In the genomic region with DNA sequence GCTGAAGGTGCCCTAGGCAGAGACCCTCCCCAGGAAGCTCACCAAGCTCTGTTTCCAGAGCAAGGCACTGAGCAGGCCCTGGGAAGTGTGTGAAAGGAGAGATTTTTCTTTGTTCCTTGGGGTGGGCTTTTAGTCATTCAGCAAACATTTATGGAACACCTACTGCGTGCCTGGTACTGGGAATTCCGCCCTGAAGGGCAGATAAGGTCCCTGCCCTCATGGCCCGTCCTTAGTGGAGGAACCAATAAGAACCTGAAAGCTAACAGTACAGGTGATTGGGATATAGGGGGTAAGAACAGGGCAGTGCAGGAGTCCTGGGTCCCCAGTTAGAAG, we compare ENCODE assay signal across 8 cellular contexts. TPM values are rescaled to one million over a fixed set of nuclear protein-coding genes. Genes with fewer than 3 reads are reported as not detected.
A peak's percentile ranks its signal among the peaks of the same experiment; 100 is the strongest.
DNase-seq lines count a peak whose midpoint lies in the region; ATAC-seq and TF ChIP-seq lines count a peak whose summit lies in the region.

No MANE protein-coding gene starts in this region.

- no peaks in the 10 kb centered on the region for H3K36me3 ChIP-seq in muscle layer of colon (ENCODE audit: insufficient read depth, low read length)

- H3K9me3 ChIP-seq in AG04450 (ENCODE audit: control insufficient read depth, insufficient read depth, low read length) (peaks cover 10% of the 10 kb centered on the region; the same call in 1 of the 2 replicates), muscle layer of colon (ENCODE audit: low read length) (no peaks in the 10 kb centered on the region)

- peaks cover 33% of the 10 kb centered on the region for H3K4me1 ChIP-seq in muscle layer of colon (ENCODE audit: insufficient read depth, low read length)

- H3K27ac ChIP-seq in AG04450 (ENCODE audit: low read depth, low read length) (no peak overlapping the region), muscle layer of colon (ENCODE audit: low read depth, low read length) (peak overlapping the region; percentile 84)

- TF ChIP-seq EP300 in Ishikawa (IDR thresholded peaks at IDR 0.05; ENCODE audit: borderline replicate concordance) = 0 out of 2 replicates have a peak, but pooled peaks have one; percentile 11

- H3K4me1 Mint-ChIP-seq in central memory CD8-positive, alpha-beta T cell = peaks cover 31% of the 10 kb centered on the region

- peak overlapping the region; percentile 84 for H3K27ac Mint-ChIP-seq in central memory CD8-positive, alpha-beta T cell (ENCODE audit: low read depth)

- no peaks in the 10 kb centered on the region for H3K9me3 Mint-ChIP-seq in central memory CD8-positive, alpha-beta T cell

- peaks cover 10% of the 10 kb centered on the region for H3K36me3 Mint-ChIP-seq in central memory CD8-positive, alpha-beta T cell (ENCODE audit: insufficient read depth)

- ATAC-seq in central memory CD8-positive, alpha-beta T cell (replicated peaks; ENCODE audit: extremely low read depth, poor library complexity, severe bottlenecking) = no peak
- no peak for ATAC-seq in GM21717 (IDR thresholded peaks at IDR 0.05; ENCODE audit: unreplicated experiment)
- ATAC-seq in HG03520 (IDR thresholded peaks at IDR 0.05; ENCODE audit: unreplicated experiment) = no peak

- no peak for TF ChIP-seq RAD21 in Ishikawa (IDR thresholded peaks at IDR 0.05; ENCODE audit: low read depth)

- H3K27me3 Mint-ChIP-seq in central memory CD8-positive, alpha-beta T cell = no peaks in the 10 kb centered on the region

- peaks cover 2% of the 10 kb centered on the region for H3K27me3 ChIP-seq in AG04450 (ENCODE audit: control insufficient read depth, insufficient read depth, low read length)
- H3K27me3 ChIP-seq in muscle layer of colon (ENCODE audit: control insufficient read depth in 1 of 2, insufficient read depth in 2 of 2, low read length in 2 of 2) = no peaks in the 10 kb centered on the region

- POLR2A ChIA-PET in AG04450 (lab: Yijun Ruan, JAX) = no interaction called here

- peak overlapping the region; percentile 88 for H3K4me3 Mint-ChIP-seq in central memory CD8-positive, alpha-beta T cell

- H3K4me3 ChIP-seq in AG04450 (ENCODE audit: low read depth, low read length) (peak overlapping the region; percentile 63), muscle layer of colon (ENCODE audit: low read depth in 1 of 2, low read length in 2 of 2) (peak overlapping the region; percentile 38 to 74)

- H3K9ac ChIP-seq in muscle layer of colon (ENCODE audit: low read length) = peak overlapping the region; percentile 80

- CTCF ChIA-PET in AG04450 (lab: Charles Lee) = no interaction called here

- TF ChIP-seq CTCF in AG04450 (IDR thresholded peaks at IDR 0.05; ENCODE audit: low read depth, low read length) = no peak

- DNase-seq in AG04450 (ENCODE audit: low read depth, low spot score) (no peak), anterior cingulate cortex (lab: John Stamatoyannopoulos, UW) (no peak), hypothalamus (lab: John Stamatoyannopoulos, UW) (no peak)
- no peak for DNase-seq in central memory CD8-positive, alpha-beta T cell (ENCODE audit: low spot score in 2 of 2)

TF ChIP-seq in Ishikawa, 13 proteins besides CTCF, POLR2A, EP300 and RAD21:
- TF ChIP-seq FOXM1 (IDR thresholded peaks at IDR 0.05; ENCODE audit: borderline replicate concordance, low read depth) (no peak), TEAD4 (IDR thresholded peaks at IDR 0.05) (no peak), TAF1 (IDR thresholded peaks at IDR 0.05; ENCODE audit: low read depth) (no peak), TCF12 (IDR thresholded peaks at IDR 0.05; ENCODE audit: low read depth) (no peak), YY1 (IDR thresholded peaks at IDR 0.05; ENCODE audit: low read depth) (no peak), EGR1 (IDR thresholded peaks at IDR 0.05) (no peak), CREB1 (IDR thresholded peaks at IDR 0.05; ENCODE audit: low read depth) (no peak), CEBPB (IDR thresholded peaks at IDR 0.05) (no peak), ZBTB7A (IDR thresholded peaks at IDR 0.05; ENCODE audit: low read depth) (no peak; the same call in 1 of the 2 replicates), NFIC (IDR thresholded peaks at IDR 0.05) (no peak)
- TF ChIP-seq, protein P1, sequence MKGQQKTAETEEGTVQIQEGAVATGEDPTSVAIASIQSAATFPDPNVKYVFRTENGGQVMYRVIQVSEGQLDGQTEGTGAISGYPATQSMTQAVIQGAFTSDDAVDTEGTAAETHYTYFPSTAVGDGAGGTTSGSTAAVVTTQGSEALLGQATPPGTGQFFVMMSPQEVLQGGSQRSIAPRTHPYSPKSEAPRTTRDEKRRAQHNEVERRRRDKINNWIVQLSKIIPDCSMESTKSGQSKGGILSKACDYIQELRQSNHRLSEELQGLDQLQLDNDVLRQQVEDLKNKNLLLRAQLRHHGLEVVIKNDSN (IDR thresholded peaks at IDR 0.05) = no peak
- TF ChIP-seq, protein P2, sequence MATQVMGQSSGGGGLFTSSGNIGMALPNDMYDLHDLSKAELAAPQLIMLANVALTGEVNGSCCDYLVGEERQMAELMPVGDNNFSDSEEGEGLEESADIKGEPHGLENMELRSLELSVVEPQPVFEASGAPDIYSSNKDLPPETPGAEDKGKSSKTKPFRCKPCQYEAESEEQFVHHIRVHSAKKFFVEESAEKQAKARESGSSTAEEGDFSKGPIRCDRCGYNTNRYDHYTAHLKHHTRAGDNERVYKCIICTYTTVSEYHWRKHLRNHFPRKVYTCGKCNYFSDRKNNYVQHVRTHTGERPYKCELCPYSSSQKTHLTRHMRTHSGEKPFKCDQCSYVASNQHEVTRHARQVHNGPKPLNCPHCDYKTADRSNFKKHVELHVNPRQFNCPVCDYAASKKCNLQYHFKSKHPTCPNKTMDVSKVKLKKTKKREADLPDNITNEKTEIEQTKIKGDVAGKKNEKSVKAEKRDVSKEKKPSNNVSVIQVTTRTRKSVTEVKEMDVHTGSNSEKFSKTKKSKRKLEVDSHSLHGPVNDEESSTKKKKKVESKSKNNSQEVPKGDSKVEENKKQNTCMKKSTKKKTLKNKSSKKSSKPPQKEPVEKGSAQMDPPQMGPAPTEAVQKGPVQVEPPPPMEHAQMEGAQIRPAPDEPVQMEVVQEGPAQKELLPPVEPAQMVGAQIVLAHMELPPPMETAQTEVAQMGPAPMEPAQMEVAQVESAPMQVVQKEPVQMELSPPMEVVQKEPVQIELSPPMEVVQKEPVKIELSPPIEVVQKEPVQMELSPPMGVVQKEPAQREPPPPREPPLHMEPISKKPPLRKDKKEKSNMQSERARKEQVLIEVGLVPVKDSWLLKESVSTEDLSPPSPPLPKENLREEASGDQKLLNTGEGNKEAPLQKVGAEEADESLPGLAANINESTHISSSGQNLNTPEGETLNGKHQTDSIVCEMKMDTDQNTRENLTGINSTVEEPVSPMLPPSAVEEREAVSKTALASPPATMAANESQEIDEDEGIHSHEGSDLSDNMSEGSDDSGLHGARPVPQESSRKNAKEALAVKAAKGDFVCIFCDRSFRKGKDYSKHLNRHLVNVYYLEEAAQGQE (IDR thresholded peaks at IDR 0.05; ENCODE audit: low read depth) = no peak
- TF ChIP-seq, protein P3, sequence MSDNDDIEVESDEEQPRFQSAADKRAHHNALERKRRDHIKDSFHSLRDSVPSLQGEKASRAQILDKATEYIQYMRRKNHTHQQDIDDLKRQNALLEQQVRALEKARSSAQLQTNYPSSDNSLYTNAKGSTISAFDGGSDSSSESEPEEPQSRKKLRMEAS (IDR thresholded peaks at IDR 0.05) = no peak
TF ChIP-seq in Ishikawa: peak in this region for 0.

RNA-seq across cellular contexts. Expression of a gene that starts 3.9 kb away (rescaled TPM):
- polyA plus RNA-seq in AG04450 (2011; rRNA removed) = 14.7 and 22.5 TPM in 2 replicates
- polyA minus RNA-seq in AG04450 (2011; rRNA and poly(A)+ RNA removed) = 2.7 and 4.6 TPM in 2 replicates

RNA-seq across cellular contexts. Expression of a gene that starts 10.0 kb away (rescaled TPM):
- polyA plus RNA-seq in AG04450 (2011; rRNA removed) = not detected in 2 replicates
- not detected in 2 replicates for polyA minus RNA-seq in AG04450 (2011; rRNA and poly(A)+ RNA removed)

RNA-seq across cellular contexts. Expression of a gene that starts 12.6 kb away (rescaled TPM):
- polyA plus RNA-seq in AG04450 (2011; rRNA removed) = not detected in 2 replicates
- not detected in 2 replicates for polyA minus RNA-seq in AG04450 (2011; rRNA and poly(A)+ RNA removed)

RNA-seq across cellular contexts. Expression of a gene that starts 17.7 kb away (rescaled TPM):
- polyA plus RNA-seq in AG04450 (2011; rRNA removed) = 55.3 and 75.7 TPM in 2 replicates
- 40.0 and 51.4 TPM in 2 replicates for polyA minus RNA-seq in AG04450 (2011; rRNA and poly(A)+ RNA removed)

RNA-seq across cellular contexts. Expression of a gene that starts 21.9 kb away (rescaled TPM):
- polyA plus RNA-seq in AG04450 (2011; rRNA removed) = 69.8 and 96.0 TPM in 2 replicates
- polyA minus RNA-seq in AG04450 (2011; rRNA and poly(A)+ RNA removed) = 68.4 and 106 TPM in 2 replicates
